In genomic region chr7:12601302-12601869, GRCh38 we compare ENCODE assay signal across 20 cellular contexts. TPM values are rescaled to one million over a fixed set of nuclear protein-coding genes. Genes with fewer than 3 reads are reported as not detected.
A peak's percentile ranks its signal among the peaks of the same experiment; 100 is the strongest.
DNase-seq lines count a peak whose midpoint lies in the region; ATAC-seq, FAIRE-seq and TF ChIP-seq lines count a peak whose summit lies in the region.
"Had no signal": no experiment of that assay in that cellular context is flagged by ENCODE, and none has a peak within 500 bp of the region (broad histone marks: within the 10 kb centered on the region; RNA-seq: fewer than 3 reads in every experiment).

No MANE protein-coding gene starts in this region.

- H3K4me3 ChIP-seq in SK-N-SH (ENCODE audit: low read depth in 2 of 2, low read length in 1 of 2) = no peak overlapping the region
- H3K4me3 ChIP-seq: hepatocyte, lung, upper lobe of left lung had no signal

- H2AFZ ChIP-seq in SK-N-SH (ENCODE audit: low read depth) = no peak overlapping the region
- H2AFZ ChIP-seq: hepatocyte had no signal

- H3K9me2 ChIP-seq in SK-N-SH = no peaks in the 10 kb centered on the region

- H3K4me1 ChIP-seq in SK-N-SH (ENCODE audit: control insufficient read depth in 1 of 2, insufficient read depth in 2 of 2, low read depth in 1 of 2, low read length in 1 of 2) = no peaks in the 10 kb centered on the region
- H3K4me1 ChIP-seq: upper lobe of left lung had no signal

- H3K27me3 Mint-ChIP-seq in naive thymus-derived CD8-positive, alpha-beta T cell = peaks cover 0 to 3% (median 0%) of the 10 kb centered on the region in 5 donors
- H3K27me3 Mint-ChIP-seq: activated naive CD4-positive, alpha-beta T cell treated with anti-CD3 and anti-CD28 coated beads, Interleukin-2, amount 10 ng/mL, durations not matched to agents 7 days and 5 days had no signal

- H3K4me1 Mint-ChIP-seq in naive thymus-derived CD8-positive, alpha-beta T cell = no peaks in the 10 kb centered on the region
- H3K4me1 Mint-ChIP-seq: activated naive CD4-positive, alpha-beta T cell treated with anti-CD3 and anti-CD28 coated beads, Interleukin-2, amount 10 ng/mL, durations not matched to agents 7 days and 5 days had no signal

- no peaks in the 10 kb centered on the region for H3K79me2 ChIP-seq in SK-N-SH (ENCODE audit: insufficient read depth)
- H3K79me2 ChIP-seq: hepatocyte had no signal

- H3K27ac Mint-ChIP-seq in naive thymus-derived CD8-positive, alpha-beta T cell = no peak overlapping the region
- H3K27ac Mint-ChIP-seq: activated CD8-positive, alpha-beta T cell treated with anti-CD3 and anti-CD28 coated beads for 36 hours; activated naive CD4-positive, alpha-beta T cell treated with anti-CD3 and anti-CD28 coated beads, Interleukin-2, amount 10 ng/mL, durations not matched to agents 7 days and 5 days; T-helper 2 cell treated with Interferon-gamma antibody and Interleukin-4, amounts not matched to agents 5 μg/mL and 100 μg/mL, for 36 hours had no signal

- no peaks in the 10 kb centered on the region for H3K36me3 ChIP-seq in SK-N-SH (replicated peaks in 1 of 2; ENCODE audit: control insufficient read depth in 1 of 2, insufficient read depth in 2 of 2, low read length in 1 of 2)
- H3K36me3 ChIP-seq: upper lobe of left lung had no signal

- no peaks in the 10 kb centered on the region for H3F3A ChIP-seq in SK-N-SH (replicated peaks; ENCODE audit: insufficient read depth)

- no peak for TF ChIP-seq EP300 in SK-N-SH (IDR thresholded peaks at IDR 0.05; ENCODE audit: borderline replicate concordance in 1 of 2, low read depth in 1 of 2, low read length in 1 of 2)

- TF ChIP-seq CTCF in SK-N-SH (IDR thresholded peaks at IDR 0.05) (no peak), RWPE1 (conservative IDR thresholded peaks at IDR 0.05; ENCODE audit: low read depth) (no peak)

- H3K27me3 ChIP-seq in SK-N-SH (ENCODE audit: insufficient read depth) = no peaks in the 10 kb centered on the region
- H3K27me3 ChIP-seq: hepatocyte, upper lobe of left lung had no signal

- H3K9me3 Mint-ChIP-seq in naive thymus-derived CD8-positive, alpha-beta T cell = peaks cover 10 to 27% (median 16%) of the 10 kb centered on the region in 9 donors
- H3K9me3 Mint-ChIP-seq: activated naive CD4-positive, alpha-beta T cell treated with anti-CD3 and anti-CD28 coated beads, Interleukin-2, amount 10 ng/mL, durations not matched to agents 7 days and 5 days had no signal

- FAIRE-seq in GM12892 (lab: Jason Lieb, UNC) = peak; percentile 38
- FAIRE-seq: GM18507 had no signal

- DNase-seq in GM12892 (ENCODE audit: insufficient read length) (no peak), SK-N-SH (no peak), RPMI8226 (no peak), RWPE1 (ENCODE audit: low spot score) (no peak)
- no peak for DNase-seq in naive thymus-derived CD8-positive, alpha-beta T cell
- DNase-seq: activated CD8-positive, alpha-beta T cell treated with anti-CD3 and anti-CD28 coated beads for 36 hours; activated naive CD4-positive, alpha-beta T cell treated with anti-CD3 and anti-CD28 coated beads, Interleukin-2, amount 10 ng/mL, durations not matched to agents 7 days and 5 days; caudate nucleus; DMS79 treated with DMSO at 0.1 percent for 48 hours; NCI-H2227 treated with DMSO at 0.1 percent for 48 hours; upper lobe of left lung had no signal

- no peak for TF ChIP-seq RAD21 in SK-N-SH (IDR thresholded peaks at IDR 0.05; ENCODE audit: low read length)

- H3K36me3 Mint-ChIP-seq in naive thymus-derived CD8-positive, alpha-beta T cell = peaks cover 0 to 14% (median 2%) of the 10 kb centered on the region in 3 donors
- H3K36me3 Mint-ChIP-seq: activated naive CD4-positive, alpha-beta T cell treated with anti-CD3 and anti-CD28 coated beads, Interleukin-2, amount 10 ng/mL, durations not matched to agents 7 days and 5 days had no signal

- WGBS in SK-N-SH (ENCODE audit: low lambda C conversion rate) = 4% methylated on average over 1 of the region's 1 CpG

- TF ChIP-seq POLR2A in GM12892 (IDR thresholded peaks at IDR 0.05; ENCODE audit: low read depth, low read length) = no peak

- peak; percentile 69 for ATAC-seq in GM19397 (IDR thresholded peaks at IDR 0.05; ENCODE audit: unreplicated experiment)
- ATAC-seq in HG02759 (IDR thresholded peaks at IDR 0.05; ENCODE audit: unreplicated experiment) = peak; percentile 98
- ATAC-seq in HG03432 (IDR thresholded peaks at IDR 0.05; ENCODE audit: unreplicated experiment) = peak; percentile 96
- no peak for ATAC-seq in naive thymus-derived CD8-positive, alpha-beta T cell
- ATAC-seq: activated CD8-positive, alpha-beta T cell treated with anti-CD3 and anti-CD28 coated beads for 36 hours had no signal

- POLR2A ChIA-PET in naive thymus-derived CD8-positive, alpha-beta T cell (lab: Charles Lee) = no interaction called here
- POLR2A ChIA-PET in SK-N-SH (lab: Yijun Ruan, JAX) (no interaction called here), RWPE1 (lab: Yijun Ruan, JAX; ENCODE audit: low non-redundant PET) (no interaction called here)

- H4K20me1 ChIP-seq in SK-N-SH (ENCODE audit: insufficient read depth) = no peaks in the 10 kb centered on the region

- H3K9me3 ChIP-seq in SK-N-SH = no peaks in the 10 kb centered on the region

- H3K4me2 ChIP-seq in SK-N-SH = no peak overlapping the region
- H3K4me2 ChIP-seq: hepatocyte had no signal

- CTCF ChIA-PET in SK-N-SH (lab: Yijun Ruan, JAX) = interaction anchor here (0.6 kb wide), 1 partner anchor 76 kb away, joined by 3 read pairs; no protein-coding TSS in a partner anchor
- CTCF ChIA-PET in RWPE1 (lab: Yijun Ruan, JAX) = no interaction called here

- no peak overlapping the region for H3K9ac ChIP-seq in SK-N-SH

- H3K4me3 Mint-ChIP-seq in naive thymus-derived CD8-positive, alpha-beta T cell = no peak overlapping the region
- H3K4me3 Mint-ChIP-seq: activated CD8-positive, alpha-beta T cell treated with anti-CD3 and anti-CD28 coated beads for 36 hours; activated naive CD4-positive, alpha-beta T cell treated with anti-CD3 and anti-CD28 coated beads, Interleukin-2, amount 10 ng/mL, durations not matched to agents 7 days and 5 days; T-helper 2 cell treated with Interferon-gamma antibody and Interleukin-4, amounts not matched to agents 5 μg/mL and 100 μg/mL, for 36 hours had no signal

- no peak overlapping the region for H3K27ac ChIP-seq in SK-N-SH (ENCODE audit: low read depth in 2 of 2, low read length in 1 of 2)
- no peak overlapping the region for H3K27ac ChIP-seq in RWPE1
- H3K27ac ChIP-seq: epithelial cell of prostate, hepatocyte, upper lobe of left lung had no signal

TF ChIP-seq in SK-N-SH, 30 proteins besides CTCF, POLR2A, EP300 and RAD21 (continues in another document):
- no peak for TF ChIP-seq POLR2AphosphoS5 (IDR thresholded peaks at IDR 0.05; ENCODE audit: low read depth, low read length)
- TF ChIP-seq CHD2 (IDR thresholded peaks at IDR 0.05; ENCODE audit: low read length, partially characterized antibody) = no peak
- no peak for TF ChIP-seq EZH2phosphoT487 (IDR thresholded peaks at IDR 0.05; ENCODE audit: borderline replicate concordance, low read depth)
- no peak for TF ChIP-seq JUND (IDR thresholded peaks at IDR 0.05)
- no peak for TF ChIP-seq ELF1 (IDR thresholded peaks at IDR 0.05)
- no peak for TF ChIP-seq FOXM1 (IDR thresholded peaks at IDR 0.05; ENCODE audit: low read depth)
- TF ChIP-seq USF1 (IDR thresholded peaks at IDR 0.05; ENCODE audit: borderline replicate concordance, low read depth) = no peak
- TF ChIP-seq IRF3 (IDR thresholded peaks at IDR 0.05; ENCODE audit: low read depth, low read length) = no peak
- no peak for TF ChIP-seq NRF1 (IDR thresholded peaks at IDR 0.05; ENCODE audit: low read depth, low read length)
- TF ChIP-seq USF2 (IDR thresholded peaks at IDR 0.05; ENCODE audit: borderline replicate concordance, low read depth, low read length) = no peak
- TF ChIP-seq FOSL2 (IDR thresholded peaks at IDR 0.05; ENCODE audit: borderline replicate concordance, low read depth) = no peak
- TF ChIP-seq MXI1 (IDR thresholded peaks at IDR 0.05; ENCODE audit: low read depth, low read length) = no peak
- TF ChIP-seq RFX5 (IDR thresholded peaks at IDR 0.05; ENCODE audit: low read length) = no peak

RNA-seq across cellular contexts. Expression of gene SCIN, which starts 30.9 kb away (rescaled TPM):
- polyA plus RNA-seq in GM12892 (2012; ENCODE audit: missing spikeins) = 0.30 TPM
- under 1 TPM; 0.10 to 0.41 TPM for total RNA-seq in naive thymus-derived CD8-positive, alpha-beta T cell
- polyA plus RNA-seq in naive thymus-derived CD8-positive, alpha-beta T cell = under 1 TPM in 1 of 3 donors, not detected in 2; 0.38 TPM
- 0.02 TPM in 2 replicates for polyA plus RNA-seq in SK-N-SH (2012; rRNA removed)
- 0.03 TPM in 2 replicates for polyA plus RNA-seq in SK-N-SH (2012; cell fraction: cytosol; rRNA removed)
- 0.01 and 0.02 TPM in 2 replicates for polyA plus RNA-seq in SK-N-SH (2012; cell fraction: nucleus; rRNA removed)
- total RNA-seq: activated CD8-positive, alpha-beta T cell treated with anti-CD3 and anti-CD28 coated beads for 36 hours had no signal
- polyA plus RNA-seq: AG04450 had no signal

Comparison
In these comparisons a context has a peak if more than half of its experiments do, and no peak if none do; other contexts are left out.
1. ATAC-seq: peak in GM19397 (single experiment), HG02759 (single experiment) and HG03432 (single experiment); none in naive thymus-derived CD8-positive, alpha-beta T cell (0 of 2).